In the genomic region with DNA sequence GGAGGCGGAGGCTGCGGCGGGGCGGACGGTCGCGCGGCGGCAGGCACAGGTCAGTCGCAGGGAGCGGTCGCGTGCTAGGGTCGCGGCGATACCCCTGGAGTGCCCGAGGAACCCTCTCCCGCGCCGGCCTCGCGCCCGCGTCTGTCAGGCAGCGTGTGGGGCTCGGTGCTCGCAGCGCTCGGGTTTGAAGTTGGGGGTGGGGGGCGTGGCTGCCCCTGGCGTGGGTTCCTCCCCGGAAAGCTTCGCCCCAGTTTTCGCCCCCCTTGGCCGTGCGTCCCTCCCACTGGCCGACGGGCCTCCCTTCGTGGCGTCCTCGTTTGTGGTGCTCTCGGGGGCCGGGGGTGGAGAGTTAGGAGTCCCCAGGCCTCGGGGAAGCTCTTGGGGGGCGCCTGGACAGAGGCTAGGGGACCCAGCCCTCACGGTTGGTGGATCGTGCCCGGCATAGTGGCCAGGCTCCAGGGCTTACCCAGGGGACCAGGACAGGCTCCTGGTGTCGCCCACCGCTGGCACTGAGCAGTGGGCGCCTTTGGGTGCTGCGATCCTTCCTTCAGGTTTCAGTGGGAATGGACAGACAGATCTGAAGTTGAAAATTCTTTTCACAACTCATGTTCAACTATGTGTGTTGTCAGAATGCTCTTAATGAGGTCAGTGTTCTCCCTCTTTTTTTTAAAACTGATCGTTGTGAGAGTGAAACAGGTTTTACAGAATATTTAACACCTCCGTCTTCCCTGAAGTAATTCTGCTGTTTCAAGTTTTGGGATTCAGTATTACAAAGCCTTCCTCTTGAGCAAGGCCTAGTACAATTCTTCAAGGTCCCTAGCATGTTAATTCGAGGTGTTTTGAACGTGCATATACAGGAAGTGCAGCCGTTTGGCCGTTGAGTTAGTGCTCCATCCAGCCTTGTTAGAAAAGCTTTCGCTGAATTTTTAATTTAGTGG, we compare ENCODE assay signal across 8 cellular contexts. TPM values are rescaled to one million over a fixed set of nuclear protein-coding genes. Genes with fewer than 3 reads are reported as not detected.
DNase-seq lines count a peak whose midpoint lies in the region; TF ChIP-seq lines count a peak whose summit lies in the region.

No MANE protein-coding gene starts in this region.

- CTCF ChIA-PET in HEK293T (lab: Yijun Ruan, JAX): no interaction called here

- TF ChIP-seq EP300 in sigmoid colon (IDR thresholded peaks at IDR 0.05): no peak

- no peak for TF ChIP-seq POLR2A in sigmoid colon (IDR thresholded peaks at IDR 0.05)

- H3K4me1 ChIP-seq in sigmoid colon: peaks cover 0 to 26% (median 14%) of the 10 kb centered on the region in 4 donors

- no peaks in the 10 kb centered on the region for H3K9me3 ChIP-seq in sigmoid colon

- POLR2A ChIA-PET in HEK293T (lab: Yijun Ruan, JAX): interaction anchor here (0.7 to 0.8 kb wide), 2 partner anchors 141 to 164 kb away, joined by 3 read pairs; a partner anchor contains a TSS

- H3K27ac ChIP-seq in sigmoid colon: peak overlapping the region; percentile 90 to 95 (median 92)

- intact Hi-C loops in sigmoid colon (cut with DNase I): loop anchor here (2.0 to 5.0 kb wide), 3 partner anchors 41 to 339 kb away; a partner anchor contains a TSS

- H3K36me3 ChIP-seq in sigmoid colon: peaks cover 0 to 6% (median 0%) of the 10 kb centered on the region in 4 donors

- no peak for TF ChIP-seq CTCF in sigmoid colon (IDR thresholded peaks at IDR 0.05)

- peak; percentile 1 for DNase-seq in NCI-H2029 (lab: John Stamatoyannopoulos, UW)
- DNase-seq in NCI-H2029 treated with DMSO at 0.1 percent for 48 hours (lab: John Stamatoyannopoulos, UW): no peak
- DNase-seq in HEK293T (ENCODE audit: extremely low spot score): no peak
- peak; percentile 37 to 61 for DNase-seq in NOMO-1 (lab: John Stamatoyannopoulos, UW; ENCODE audit: unreplicated experiment in 2 of 2)
- peak; percentile 23 to 40 for DNase-seq in activated T-helper 1 cell treated with anti-CD3 and anti-CD28 coated beads, Interleukin-2, amount 50 U/mL, for 16 hours (ENCODE audit: low read depth in 1 of 2, low spot score in 1 of 2)
- peak; percentile 62 for DNase-seq in germinal center (ENCODE audit: low spot score)
- no peak for DNase-seq in sigmoid colon
- DNase-seq in mesenteric fat pad (ENCODE audit: low spot score): no peak

- peak overlapping the region; percentile 71 to 99 (median 88) for H3K4me3 ChIP-seq in sigmoid colon

- no peaks in the 10 kb centered on the region for H3K27me3 ChIP-seq in sigmoid colon

- WGBS in sigmoid colon, 2 donors: 1% methylated on average over 59 of the region's 59 CpGs

TF ChIP-seq in HEK293T, 16 proteins besides CTCF, POLR2A, EP300 and RAD21:
- TF ChIP-seq CTBP1 (IDR thresholded peaks at IDR 0.05; ENCODE audit: borderline replicate concordance): no peak
- 0 out of 2 replicates have a peak, but pooled peaks have one; percentile 9 for TF ChIP-seq L3MBTL2 (conservative IDR thresholded peaks at IDR 0.05)

RNA-seq across cellular contexts. Expression of a gene that starts 0.6 kb away (rescaled TPM):
- 10 to 100 TPM; 68.1 to 89.7 (median 86.6) TPM for total RNA-seq in sigmoid colon
- polyA plus RNA-seq in sigmoid colon: 10 to 100 TPM; 42.3 to 49.5 (median 45.0) TPM
- total RNA-seq in mesenteric fat pad: 58.9 TPM

Comparison
In these comparisons a context has a peak if more than half of its experiments do, and no peak if none do; other contexts are left out.
1. DNase-seq: peak in NCI-H2029 (single experiment), NOMO-1 (2 of 2), activated T-helper 1 cell treated with anti-CD3 and anti-CD28 coated beads, Interleukin-2, amount 50 U/mL, for 16 hours (2 of 2) and germinal center (single experiment); none in NCI-H2029 treated with DMSO at 0.1 percent for 48 hours (single experiment), HEK293T (single experiment), sigmoid colon (single experiment) and mesenteric fat pad (single experiment).